In genomic region chr10:94088926-94089381, GRCh38 we compare ENCODE assay signal across 12 cellular contexts.
DNase-seq lines count a peak whose midpoint lies in the region; ATAC-seq and TF ChIP-seq lines count a peak whose summit lies in the region.
"Had no signal": no experiment of that assay in that cellular context is flagged by ENCODE, and none has a peak within 500 bp of the region (broad histone marks: within the 10 kb centered on the region; RNA-seq: fewer than 3 reads in every experiment).

No MANE protein-coding gene starts in this region.

- no peaks in the 10 kb centered on the region for H3K9me3 ChIP-seq in neural progenitor cell (ENCODE audit: low read depth)

- H4K20me1 ChIP-seq in neural progenitor cell (ENCODE audit: low read depth) = no peaks in the 10 kb centered on the region

- DNase-seq in DMS153 treated with DMSO at 0.1 percent for 48 hours (lab: John Stamatoyannopoulos, UW; ENCODE audit: unreplicated experiment) (peak; percentile 17), NCI-H226 (peak; percentile 35), epithelial cell of esophagus (ENCODE audit: low read depth) (peak; percentile 74), neural progenitor cell (ENCODE audit: low spot score) (peak; percentile 42), amniotic stem cell (lab: John Stamatoyannopoulos, UW) (no peak), immature natural killer cell (no peak)
- DNase-seq in activated T-helper 2 cell treated with anti-CD3 and anti-CD28 coated beads, Interferon-gamma antibody, Interleukin-2, Interleukin-4, amounts not matched to agents 10 μg/mL and 5 μg/mL and 100 μg/mL, durations not matched to agents 14 hours and 24 hours and 36 hours (ENCODE audit: low spot score) = no peak
- DNase-seq: activated naive CD4-positive, alpha-beta T cell treated with anti-CD3 and anti-CD28 coated beads, Interleukin-2, amount 50 U/mL, for 16 hours; NCI-H1048; stimulated activated CD4-positive, alpha-beta T cell treated with anti-CD3 and anti-CD28 coated beads, Interleukin-2, amount 100 ng/mL, for 48 hours had no signal

- H3F3A ChIP-seq in neural progenitor cell (ENCODE audit: low read depth) = no peaks in the 10 kb centered on the region

- H3K4me1 Mint-ChIP-seq in neural progenitor cell (peaks cover 3% of the 10 kb centered on the region), immature natural killer cell (no peaks in the 10 kb centered on the region)
- H3K4me1 Mint-ChIP-seq in activated T-helper 2 cell treated with anti-CD3 and anti-CD28 coated beads, Interferon-gamma antibody, Interleukin-2, Interleukin-4, amounts not matched to agents 10 μg/mL and 5 μg/mL and 100 μg/mL, durations not matched to agents 14 hours and 24 hours and 36 hours (ENCODE audit: low read depth) = no peaks in the 10 kb centered on the region

- H3K4me2 ChIP-seq in neural progenitor cell = no peak overlapping the region

- H3K4me3 Mint-ChIP-seq in neural progenitor cell = no peak overlapping the region
- H3K4me3 Mint-ChIP-seq in activated T-helper 2 cell treated with anti-CD3 and anti-CD28 coated beads, Interferon-gamma antibody, Interleukin-2, Interleukin-4, amounts not matched to agents 10 μg/mL and 5 μg/mL and 100 μg/mL, durations not matched to agents 14 hours and 24 hours and 36 hours (ENCODE audit: low read depth) = no peak overlapping the region
- no peak overlapping the region for H3K4me3 Mint-ChIP-seq in immature natural killer cell
- H3K4me3 Mint-ChIP-seq: type B pancreatic cell had no signal

- TF ChIP-seq CTCF in epithelial cell of esophagus (IDR thresholded peaks at IDR 0.05; ENCODE audit: insufficient read depth, low read depth, low read length, missing control alignments) (no peak), neural progenitor cell (IDR thresholded peaks at IDR 0.05) (no peak)

- H3K27ac ChIP-seq in neural progenitor cell = no peak overlapping the region

- H3K4me1 ChIP-seq in neural progenitor cell = peaks cover 24% of the 10 kb centered on the region

- no peaks in the 10 kb centered on the region for H3K79me2 ChIP-seq in neural progenitor cell (ENCODE audit: low read depth)

- H2AFZ ChIP-seq in neural progenitor cell (replicated peaks) = no peak overlapping the region

- no peaks in the 10 kb centered on the region for H3K27me3 Mint-ChIP-seq in neural progenitor cell (ENCODE audit: insufficient read depth, low read depth)
- H3K27me3 Mint-ChIP-seq in activated T-helper 2 cell treated with anti-CD3 and anti-CD28 coated beads, Interferon-gamma antibody, Interleukin-2, Interleukin-4, amounts not matched to agents 10 μg/mL and 5 μg/mL and 100 μg/mL, durations not matched to agents 14 hours and 24 hours and 36 hours (ENCODE audit: low read depth) = peaks cover 8% of the 10 kb centered on the region
- peaks cover 0 to 2% (median 2%) of the 10 kb centered on the region in 3 donors for H3K27me3 Mint-ChIP-seq in immature natural killer cell (ENCODE audit: low read depth in 3 of 3)
- H3K27me3 Mint-ChIP-seq: type B pancreatic cell had no signal

- H3K27ac Mint-ChIP-seq in neural progenitor cell (no peak overlapping the region), immature natural killer cell (no peak overlapping the region)
- H3K27ac Mint-ChIP-seq in activated T-helper 2 cell treated with anti-CD3 and anti-CD28 coated beads, Interferon-gamma antibody, Interleukin-2, Interleukin-4, amounts not matched to agents 10 μg/mL and 5 μg/mL and 100 μg/mL, durations not matched to agents 14 hours and 24 hours and 36 hours = no peak overlapping the region
- H3K27ac Mint-ChIP-seq: type B pancreatic cell had no signal

- H3K27me3 ChIP-seq in neural progenitor cell = no peaks in the 10 kb centered on the region

- H3K36me3 Mint-ChIP-seq in neural progenitor cell (no peaks in the 10 kb centered on the region), immature natural killer cell (no peaks in the 10 kb centered on the region)
- no peaks in the 10 kb centered on the region for H3K36me3 Mint-ChIP-seq in activated T-helper 2 cell treated with anti-CD3 and anti-CD28 coated beads, Interferon-gamma antibody, Interleukin-2, Interleukin-4, amounts not matched to agents 10 μg/mL and 5 μg/mL and 100 μg/mL, durations not matched to agents 14 hours and 24 hours and 36 hours (ENCODE audit: low read depth)
- H3K36me3 Mint-ChIP-seq: type B pancreatic cell had no signal

- H3K4me3 ChIP-seq in epithelial cell of esophagus (ENCODE audit: low read length) (no peak overlapping the region), neural progenitor cell (no peak overlapping the region)

- H3K36me3 ChIP-seq in neural progenitor cell = no peaks in the 10 kb centered on the region

- intact Hi-C loops in activated T-helper 2 cell treated with anti-CD3 and anti-CD28 coated beads, Interferon-gamma antibody, Interleukin-2, Interleukin-4, amounts not matched to agents 10 μg/mL and 5 μg/mL and 100 μg/mL, durations not matched to agents 14 hours and 24 hours and 36 hours (cut with micrococcal nuclease) = no loop called here

- ATAC-seq in GM19395 (IDR thresholded peaks at IDR 0.05; ENCODE audit: unreplicated experiment) = no peak

- no peak overlapping the region for H3K9ac ChIP-seq in neural progenitor cell

- H3K9me3 Mint-ChIP-seq in neural progenitor cell = no peaks in the 10 kb centered on the region
- H3K9me3 Mint-ChIP-seq in activated T-helper 2 cell treated with anti-CD3 and anti-CD28 coated beads, Interferon-gamma antibody, Interleukin-2, Interleukin-4, amounts not matched to agents 10 μg/mL and 5 μg/mL and 100 μg/mL, durations not matched to agents 14 hours and 24 hours and 36 hours = no peaks in the 10 kb centered on the region
- H3K9me3 Mint-ChIP-seq in immature natural killer cell = peaks cover 0 to 6% (median 2%) of the 10 kb centered on the region in 6 donors
- H3K9me3 Mint-ChIP-seq: type B pancreatic cell had no signal

Comparison
In these comparisons a context has a peak if more than half of its experiments do, and no peak if none do; other contexts are left out.
1. DNase-seq: peak in DMS153 treated with DMSO at 0.1 percent for 48 hours (single experiment), NCI-H226 (single experiment), epithelial cell of esophagus (single experiment) and neural progenitor cell (single experiment); none in activated T-helper 2 cell treated with anti-CD3 and anti-CD28 coated beads, Interferon-gamma antibody, Interleukin-2, Interleukin-4, amounts not matched to agents 10 μg/mL and 5 μg/mL and 100 μg/mL, durations not matched to agents 14 hours and 24 hours and 36 hours (single experiment), amniotic stem cell (single experiment) and immature natural killer cell (0 of 3).